In genomic region chr16:49544828-49545227, GRCh38 we compare ENCODE assay signal across 1 cellular context.
TF ChIP-seq lines count a peak whose summit lies in the region.

No MANE protein-coding gene starts in this region.

TF ChIP-seq in H1, 55 proteins besides CTCF, POLR2A, EP300 and RAD21:
- TF ChIP-seq RNF2 (IDR thresholded peaks at IDR 0.05; ENCODE audit: borderline replicate concordance, low read depth, low read length, missing control alignments, poor library complexity, severe bottlenecking) (no peak), JUN (IDR thresholded peaks at IDR 0.05; ENCODE audit: low read depth, low read length) (no peak), JUND (IDR thresholded peaks at IDR 0.05; ENCODE audit: low read length) (no peak), ATF3 (IDR thresholded peaks at IDR 0.05; ENCODE audit: insufficient read depth, low read depth, low read length) (no peak), BRCA1 (IDR thresholded peaks at IDR 0.05; ENCODE audit: low read depth, low read length) (no peak), CHD7 (IDR thresholded peaks at IDR 0.05; ENCODE audit: insufficient replicate concordance, low read length) (no peak), GABPA (IDR thresholded peaks at IDR 0.05; ENCODE audit: borderline replicate concordance, insufficient read depth, low read length) (no peak)
